Comparison of ENCODE assay signal across 21 cellular contexts in genomic region chr10:46515402-46516192, GRCh38. TPM values are rescaled to one million over a fixed set of nuclear protein-coding genes. Genes with fewer than 3 reads are reported as not detected.
DNase-seq lines count a peak whose midpoint lies in the region; FAIRE-seq and TF ChIP-seq lines count a peak whose summit lies in the region.
"Had no signal": no experiment of that assay in that cellular context is flagged by ENCODE, and none has a peak within 500 bp of the region (broad histone marks: within the 10 kb centered on the region; RNA-seq: fewer than 3 reads in every experiment).

No MANE protein-coding gene starts in this region.

- no peaks in the 10 kb centered on the region for H3K4me1 ChIP-seq in adrenal gland (replicated peaks in 1 of 2)
- no peaks in the 10 kb centered on the region for H3K4me1 ChIP-seq in kidney (ENCODE audit: control insufficient read depth in 1 of 2, insufficient read depth in 1 of 2, low read depth in 1 of 2, low read length in 2 of 2)
- H3K4me1 ChIP-seq: heart left ventricle had no signal

- peak; percentile 2 for DNase-seq in stimulated activated CD4-positive, alpha-beta T cell treated with anti-CD3 and anti-CD28 coated beads, Interleukin-4, amount 100 ng/mL, for 24 hours
- DNase-seq in stimulated activated CD4-positive, alpha-beta T cell treated with anti-CD3 and anti-CD28 coated beads, Interleukin-4, amount 100 ng/mL, for 1 hour: no peak
- DNase-seq in adrenal gland (peak in 4 of 7 donors; percentile 5 to 44 (median 8)), mucosa of gallbladder (ENCODE audit: low spot score) (peak; percentile 8), Ammon's horn (ENCODE audit: low spot score) (no peak), kidney (no peak), NCI-H2227 treated with DMSO at 0.1 percent for 48 hours (lab: John Stamatoyannopoulos, UW) (no peak)
- DNase-seq: activated CD8-positive, alpha-beta T cell treated with anti-CD3 and anti-CD28 coated beads for 36 hours; activated naive CD8-positive, alpha-beta T cell treated with anti-CD3 and anti-CD28 coated beads for 36 hours; cortex of kidney; DMS79 treated with DMSO at 0.1 percent for 48 hours; GOT3; NCI-H1930; NCI-H345; nucleus accumbens; PC-3 had no signal

- H3K27ac ChIP-seq in adrenal gland (no peak overlapping the region), kidney (ENCODE audit: low read depth in 2 of 2, low read length in 2 of 2) (no peak overlapping the region)
- H3K27ac ChIP-seq: heart left ventricle had no signal

- H3K9me3 ChIP-seq in adrenal gland (replicated peaks in 1 of 3): no peaks in the 10 kb centered on the region
- no peaks in the 10 kb centered on the region for H3K9me3 ChIP-seq in kidney (ENCODE audit: control insufficient read depth in 1 of 2, low read length in 2 of 2)
- H3K9me3 ChIP-seq: heart left ventricle, SJSA1 had no signal

- no peak for TF ChIP-seq POLR2A in adrenal gland (IDR thresholded peaks at IDR 0.05)

- no peaks in the 10 kb centered on the region for H3K27me3 ChIP-seq in adrenal gland
- H3K27me3 ChIP-seq: SJSA1 had no signal

- intact Hi-C loops in adrenal gland (cut with DNase I): no loop called here
- intact Hi-C loops in kidney (cut with DNase I): no loop called here

- H3K36me3 ChIP-seq in adrenal gland (replicated peaks in 1 of 2): no peaks in the 10 kb centered on the region
- no peaks in the 10 kb centered on the region for H3K36me3 ChIP-seq in kidney (ENCODE audit: control insufficient read depth in 1 of 2, insufficient read depth in 2 of 2, low read length in 2 of 2)
- H3K36me3 ChIP-seq: heart left ventricle, SJSA1 had no signal

- H3K4me3 ChIP-seq in adrenal gland: no peak overlapping the region
- no peak overlapping the region for H3K4me3 ChIP-seq in kidney (ENCODE audit: low read length in 2 of 2)
- H3K4me3 ChIP-seq: heart left ventricle, SJSA1 had no signal

- no peak for FAIRE-seq in kidney (lab: Jason Lieb, UNC)

- TF ChIP-seq CTCF in adrenal gland (IDR thresholded peaks at IDR 0.05): no peak
- TF ChIP-seq CTCF in kidney (IDR thresholded peaks at IDR 0.05; ENCODE audit: borderline replicate concordance, extremely low read depth, insufficient read depth): no peak

- WGBS in adrenal gland, 4 donors: 89 to 95% (median 91%) methylated on average over 3 of the region's 3 CpGs

- no peak overlapping the region for H3K9ac ChIP-seq in kidney (ENCODE audit: low read length in 2 of 2)

RNA-seq across cellular contexts. Expression of gene GPRIN2, which starts 40.9 kb away (rescaled TPM):
- under 1 TPM in 2 of 8 donors, not detected in 6; 0.28 to 0.44 TPM for total RNA-seq in adrenal gland
- under 1 TPM in 2 of 3 donors, not detected in 1; 0.17 to 0.56 TPM for polyA plus RNA-seq in adrenal gland
- total RNA-seq in mucosa of gallbladder: 14.8 TPM
- total RNA-seq in kidney: 12.6 TPM
- polyA plus RNA-seq in kidney (ENCODE audit: insufficient read depth, low read depth, low replicate concordance): 8.5 TPM
- total RNA-seq: activated CD8-positive, alpha-beta T cell treated with anti-CD3 and anti-CD28 coated beads for 36 hours; activated naive CD8-positive, alpha-beta T cell treated with anti-CD3 and anti-CD28 coated beads for 36 hours; lung microvascular endothelial cell; myocyte; T-helper 1 cell treated with Interleukin-12 subunit alpha and Interleukin-12 subunit beta and Interleukin-4 antibody, amounts not matched to agents 30 ng/mL and 1 ng/mL, for 36 hours had no signal
- polyA plus RNA-seq: heart left ventricle had no signal

RNA-seq across cellular contexts. Expression of gene NPY4R, which starts 49.8 kb away (rescaled TPM):
- total RNA-seq in adrenal gland (under 1 TPM in 3 of 8 donors, not detected in 5; 0.11 to 0.30 (median 0.26) TPM), mucosa of gallbladder (0.14 TPM), kidney (not detected)
- polyA plus RNA-seq in adrenal gland (under 1 TPM in 1 of 3 donors, not detected in 2; 0.16 TPM), kidney (ENCODE audit: insufficient read depth, low read depth, low replicate concordance) (not detected)
- total RNA-seq: activated CD8-positive, alpha-beta T cell treated with anti-CD3 and anti-CD28 coated beads for 36 hours; activated naive CD8-positive, alpha-beta T cell treated with anti-CD3 and anti-CD28 coated beads for 36 hours; heart left ventricle; lung microvascular endothelial cell; myocyte; PC-3; T-helper 1 cell treated with Interleukin-12 subunit alpha and Interleukin-12 subunit beta and Interleukin-4 antibody, amounts not matched to agents 30 ng/mL and 1 ng/mL, for 36 hours had no signal
- polyA plus RNA-seq: heart left ventricle had no signal

Comparison
In these comparisons a context has a peak if more than half of its experiments do, and no peak if none do; other contexts are left out.
1. DNase-seq: peak in stimulated activated CD4-positive, alpha-beta T cell treated with anti-CD3 and anti-CD28 coated beads, Interleukin-4, amount 100 ng/mL, for 24 hours (single experiment), adrenal gland (4 of 7) and mucosa of gallbladder (single experiment); none in stimulated activated CD4-positive, alpha-beta T cell treated with anti-CD3 and anti-CD28 coated beads, Interleukin-4, amount 100 ng/mL, for 1 hour (single experiment), Ammon's horn (single experiment), kidney (single experiment) and NCI-H2227 treated with DMSO at 0.1 percent for 48 hours (single experiment).